8 cellular contexts compared by ENCODE assay signal in the genomic region with DNA sequence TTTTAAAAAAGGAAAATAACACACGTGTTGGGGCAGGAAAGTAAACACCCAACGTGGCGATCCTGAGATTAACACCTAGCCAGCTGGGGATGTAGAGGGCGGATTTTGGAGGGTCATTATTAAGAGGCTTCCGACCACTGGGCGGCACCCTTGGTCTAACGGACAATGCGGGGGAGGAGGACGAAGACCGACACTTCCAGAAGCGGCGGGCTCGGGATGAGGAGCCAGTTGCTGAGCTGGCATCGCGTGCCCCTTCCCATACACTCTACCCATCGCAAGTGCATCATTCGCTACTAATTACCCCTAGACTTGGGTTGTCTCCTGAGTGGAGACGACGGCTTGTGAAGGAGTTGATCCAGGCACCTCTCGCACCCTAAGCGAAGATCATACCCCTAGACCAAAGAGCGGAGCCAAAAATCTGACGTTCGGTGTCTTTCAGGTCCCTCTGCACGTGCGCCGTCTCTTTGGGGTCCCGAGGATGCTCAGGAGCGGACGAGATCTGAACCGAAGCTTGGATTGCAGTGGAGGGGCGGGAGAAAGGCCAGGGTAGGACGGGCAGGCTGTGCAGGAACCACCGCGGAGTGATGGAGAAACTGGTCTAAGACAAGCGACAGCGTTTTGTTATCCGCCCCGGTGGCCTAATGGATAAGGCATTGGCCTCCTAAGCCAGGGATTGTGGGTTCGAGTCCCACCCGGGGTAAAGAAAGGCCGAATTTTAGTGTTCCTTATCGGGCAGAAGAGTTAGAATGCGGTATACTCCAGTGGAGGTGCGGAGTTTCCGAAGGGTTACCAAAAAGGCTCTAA. TPM values are rescaled to one million over a fixed set of nuclear protein-coding genes. Genes with fewer than 3 reads are reported as not detected.
DNase-seq lines count a peak whose midpoint lies in the region; ATAC-seq and TF ChIP-seq lines count a peak whose summit lies in the region.

No MANE protein-coding gene starts in this region.

- H3K27ac ChIP-seq in HUES6 (ENCODE audit: low read depth, low read length) (no peak overlapping the region), epithelial cell of prostate (peak overlapping the region; percentile 23)

- H3K9ac ChIP-seq in HUES6 (ENCODE audit: low read length): peak overlapping the region; percentile 43

- peaks cover 17% of the 10 kb centered on the region for H3K27me3 ChIP-seq in HUES6 (ENCODE audit: control insufficient read depth, insufficient read depth, low read length)

- no peak for TF ChIP-seq CTCF in mucosa of descending colon (IDR thresholded peaks at IDR 0.05)

- H3K4me1 ChIP-seq in HUES6 (ENCODE audit: control insufficient read depth, insufficient read depth, low read length) (peaks cover 6% of the 10 kb centered on the region), mucosa of descending colon (ENCODE audit: low read depth) (peaks cover 14% of the 10 kb centered on the region)

- intact Hi-C loops in mucosa of descending colon (cut with DNase I, micrococcal nuclease): no loop called here

- peak; percentile 86 for DNase-seq in COR-L47 (lab: John Stamatoyannopoulos, UW)
- DNase-seq in NOMO-1 treated with dmso at 0.1 percent for 144 hours (lab: John Stamatoyannopoulos, UW; ENCODE audit: unreplicated experiment): peak; percentile 77
- peak; percentile 100 for DNase-seq in activated CD8-positive, alpha-beta memory T cell treated with anti-CD3 and anti-CD28 coated beads, Interleukin-2, amount 50 U/mL, for 48 hours
- DNase-seq in epithelial cell of prostate (ENCODE audit: low read depth, low spot score): no peak
- DNase-seq in mucosa of descending colon: peak; percentile 79 to 93 (median 90)
- peak; percentile 77 to 90 for DNase-seq in stimulated activated CD8-positive, alpha-beta memory T cell treated with anti-CD3 and anti-CD28 coated beads, Interleukin-2, amount 100 ng/mL, for 48 hours (ENCODE audit: low read depth in 2 of 2)

- H3K9me3 ChIP-seq in HUES6 (ENCODE audit: control insufficient read depth, insufficient read depth, low read depth, low read length) (no peaks in the 10 kb centered on the region), mucosa of descending colon (no peaks in the 10 kb centered on the region)

- no peaks in the 10 kb centered on the region for H3K36me3 ChIP-seq in HUES6 (ENCODE audit: control insufficient read depth, insufficient read depth, low read length)
- H3K36me3 ChIP-seq in mucosa of descending colon (ENCODE audit: low read depth): no peaks in the 10 kb centered on the region

- ATAC-seq in mucosa of descending colon: peak; percentile 17
- ATAC-seq in GM18868 (IDR thresholded peaks at IDR 0.05; ENCODE audit: unreplicated experiment): no peak

- peak overlapping the region; percentile 74 for H3K4me3 ChIP-seq in HUES6 (ENCODE audit: low read depth, low read length)
- no peak overlapping the region for H3K4me3 ChIP-seq in mucosa of descending colon

RNA-seq across cellular contexts. Expression of a gene that starts 17.6 kb away (rescaled TPM):
- 10 to 100 TPM; 10.3 to 18.1 (median 14.1) TPM for total RNA-seq in mucosa of descending colon

RNA-seq across cellular contexts. Expression of a gene that starts 35.5 kb away (rescaled TPM):
- total RNA-seq in mucosa of descending colon: not detected

RNA-seq across cellular contexts. Expression of a gene that starts 40.1 kb away (rescaled TPM):
- 10 to 100 TPM in 2 of 3 donors, 1 to 10 TPM in 1; 8.5 to 10.2 (median 10.2) TPM for total RNA-seq in mucosa of descending colon

RNA-seq across cellular contexts. Expression of a gene that starts 53.4 kb away (rescaled TPM):
- total RNA-seq in mucosa of descending colon: not detected
